ENCODE assay signal across 24 cellular contexts in the genomic region with DNA sequence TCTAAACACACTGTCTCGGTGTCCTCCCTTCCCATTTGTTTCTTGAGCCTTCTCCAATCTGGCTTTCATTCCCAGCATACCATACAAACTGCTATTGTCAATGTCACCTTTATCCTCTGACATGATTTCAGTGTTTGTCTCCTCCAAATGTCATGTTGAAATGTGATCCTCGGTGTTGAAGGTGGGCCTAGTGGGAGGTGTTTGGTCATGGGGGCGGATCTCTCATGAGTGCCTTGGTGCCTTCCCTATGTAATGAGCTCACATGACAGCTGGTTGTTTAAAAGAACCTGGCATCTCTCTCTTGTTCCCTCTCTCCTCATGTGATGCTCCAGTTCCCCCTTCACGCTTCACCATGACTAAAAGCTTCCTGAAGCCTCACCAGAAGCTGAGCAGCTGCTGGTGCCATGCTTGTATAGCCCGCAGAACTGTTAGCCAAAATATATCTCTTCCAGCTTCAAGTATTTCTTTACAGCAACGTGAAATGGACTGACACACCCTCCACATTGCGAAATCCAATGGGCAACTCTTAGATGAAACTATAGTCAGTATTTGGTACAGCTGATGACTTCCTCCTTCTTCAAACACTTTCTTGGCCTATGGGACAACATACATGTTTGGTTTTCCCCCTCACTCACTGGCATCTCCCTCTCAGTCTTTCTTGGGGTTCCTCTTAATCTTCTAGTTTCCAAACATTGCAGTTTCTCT. TPM values are rescaled to one million over a fixed set of nuclear protein-coding genes. Genes with fewer than 3 reads are reported as not detected.
DNase-seq lines count a peak whose midpoint lies in the region; ATAC-seq, FAIRE-seq and TF ChIP-seq lines count a peak whose summit lies in the region.
"Had no signal": no experiment of that assay in that cellular context is flagged by ENCODE, and none has a peak within 500 bp of the region (broad histone marks: within the 10 kb centered on the region; RNA-seq: fewer than 3 reads in every experiment).

No MANE protein-coding gene starts in this region.

- H4K91ac ChIP-seq in H1 (replicated peaks; ENCODE audit: insufficient read length, low read length), result no peak overlapping the region

- FAIRE-seq in H1 (lab: Jason Lieb, UNC) (peak; percentile 66), small intestine (lab: Jason Lieb, UNC) (no peak)
- FAIRE-seq: urothelium cell line had no signal

- H3K27me3 ChIP-seq in H1 (replicated peaks in 1 of 4; ENCODE audit: control insufficient read depth in 3 of 4, extremely low read depth in 1 of 4, insufficient read depth in 3 of 4, low read length in 3 of 4) (no peaks in the 10 kb centered on the region), small intestine (ENCODE audit: control insufficient read depth in 2 of 2, insufficient read depth in 2 of 2, low read length in 2 of 2) (no peaks in the 10 kb centered on the region), tibial artery (no peaks in the 10 kb centered on the region)
- H3K27me3 ChIP-seq: stomach had no signal

- no peak overlapping the region for H3K18ac ChIP-seq in H1 (ENCODE audit: extremely low read depth, low read length)

- TF ChIP-seq EP300 in H1 (IDR thresholded peaks at IDR 0.05; ENCODE audit: borderline replicate concordance in 1 of 2, low read depth in 2 of 2, low read length in 2 of 2), result no peak

- no peak overlapping the region for H3K4me3 ChIP-seq in NB4 (ENCODE audit: low read depth, low read length)
- H3K4me3 ChIP-seq in H1 (ENCODE audit: extremely low read depth in 1 of 4, insufficient read depth in 2 of 4, low read depth in 3 of 4, low read length in 4 of 4), result no peak overlapping the region
- H3K4me3 ChIP-seq in small intestine (ENCODE audit: low read depth in 1 of 2, low read length in 2 of 2), result no peak overlapping the region
- no peak overlapping the region for H3K4me3 ChIP-seq in tibial artery
- H3K4me3 ChIP-seq: HAP-1, SK-N-MC, skin epidermis, stomach had no signal

- ATAC-seq in Right ventricle myocardium inferior (peak; percentile 56), GM18519 (IDR thresholded peaks at IDR 0.05; ENCODE audit: low FRiP score, unreplicated experiment) (no peak)

- POLR2A ChIA-PET in H1 (lab: Charles Lee; ENCODE audit: partially characterized antibody), result no interaction called here

- H3K4me1 ChIP-seq in H1 (replicated peaks in 1 of 4; ENCODE audit: control insufficient read depth in 3 of 4, insufficient read depth in 4 of 4, low read length in 3 of 4) (no peaks in the 10 kb centered on the region; a peak in 1 of 7 replicates), small intestine (ENCODE audit: control insufficient read depth in 2 of 2, insufficient read depth in 1 of 2, low read depth in 1 of 2, low read length in 1 of 2) (no peaks in the 10 kb centered on the region), tibial artery (peaks cover 0 to 7% (median 0%) of the 10 kb centered on the region in 4 donors)

- intact Hi-C loops in Right ventricle myocardium inferior (cut with DNase I), result no loop called here
- intact Hi-C loops in cardiac septum (cut with DNase I), result loop anchor here (10.0 kb wide), 1 partner anchor 141 kb away; no protein-coding TSS in a partner anchor
- intact Hi-C loops in head of caudate nucleus (cut with DNase I), result loop anchor here (10.0 kb wide), 1 partner anchor 701 kb away; no protein-coding TSS in a partner anchor
- intact Hi-C loops in tibial artery (cut with DNase I; ENCODE audit: low total_unique reads), result loop anchor here (10.0 kb wide), 3 partner anchors 151 to 701 kb away; no protein-coding TSS in a partner anchor

- H2AFZ ChIP-seq in H1 (ENCODE audit: low read length), result no peak overlapping the region

- H3K14ac ChIP-seq in H1 (ENCODE audit: insufficient read length), result no peak overlapping the region

- H2BK120ac ChIP-seq in H1 (replicated peaks; ENCODE audit: low read depth, low read length), result no peak overlapping the region

- TF ChIP-seq RAD21 in H1 (IDR thresholded peaks at IDR 0.05 in 1 of 2, conservative IDR thresholded peaks at IDR 0.05 in 1 of 2; ENCODE audit: low read depth in 2 of 2, low read length in 2 of 2), result no peak

- TF ChIP-seq POLR2A in NB4 (IDR thresholded peaks at IDR 0.05; ENCODE audit: extremely low read depth, insufficient read length) (no peak), H1 (IDR thresholded peaks at IDR 0.05; ENCODE audit: control extremely low read depth in 1 of 2, low read depth in 2 of 2, low read length in 2 of 2) (no peak)

- no peak overlapping the region for H3K4ac ChIP-seq in H1 (replicated peaks; ENCODE audit: insufficient read length, low read depth, low read length)

- H3K79me1 ChIP-seq in H1 (ENCODE audit: low read depth, low read length), result no peaks in the 10 kb centered on the region

- TF ChIP-seq CTCF in NB4 (IDR thresholded peaks at IDR 0.05; ENCODE audit: low read depth, low read length) (no peak), H1 (IDR thresholded peaks at IDR 0.05; ENCODE audit: control extremely low read depth in 1 of 3, insufficient read depth in 1 of 3, low read depth in 1 of 3, low read length in 3 of 3) (no peak), tibial artery (IDR thresholded peaks at IDR 0.05) (no peak)

- no peaks in the 10 kb centered on the region for H3K79me2 ChIP-seq in H1 (ENCODE audit: control insufficient read depth in 1 of 2, insufficient read depth in 2 of 2, low read length in 2 of 2)

- WGBS in H1 (ENCODE audit: extremely low coverage in 1 of 2, insufficient coverage in 1 of 2, insufficient read length in 1 of 2, insufficient replicate concordance in 2 of 2, low coverage in 1 of 2, low lambda C conversion rate in 2 of 2, missing lambda C conversion rate in 1 of 2), 2 experiments, result 85% methylated on average over 7 of the region's 7 CpGs; no CpG with 5 or more reads in 1 of the 2 experiments
- whole genome bisulfite sequencing in small intestine, 3 donors, result 81 to 87% (median 83%) methylated on average over 7 of the region's 7 CpGs

- H2BK12ac ChIP-seq in H1 (ENCODE audit: low read depth, low read length), result no peak overlapping the region

- no peak overlapping the region for H2BK5ac ChIP-seq in H1 (ENCODE audit: low read depth, low read length)

- H3K9me3 ChIP-seq in H1 (ENCODE audit: insufficient read depth in 2 of 2, low read depth in 1 of 2, low read length in 1 of 2) (no peaks in the 10 kb centered on the region), small intestine (ENCODE audit: control insufficient read depth, low read depth) (no peaks in the 10 kb centered on the region), tibial artery (no peaks in the 10 kb centered on the region)
- H3K9me3 ChIP-seq: HAP-1, stomach had no signal

- H3K23me2 ChIP-seq in H1 (ENCODE audit: low read depth, low read length), result no peaks in the 10 kb centered on the region

- no peak overlapping the region for H3K56ac ChIP-seq in H1 (replicated peaks; ENCODE audit: insufficient read length, low read depth, low read length)

- no peak overlapping the region for H2BK20ac ChIP-seq in H1 (ENCODE audit: low read length)

- no peak overlapping the region for H2BK15ac ChIP-seq in H1 (ENCODE audit: low read length)

- no peak overlapping the region for H3K27ac ChIP-seq in H1 (ENCODE audit: low read depth, low read length)
- no peak overlapping the region for H3K27ac ChIP-seq in small intestine (ENCODE audit: low read depth in 1 of 2, low read length in 1 of 2)
- no peak overlapping the region for H3K27ac ChIP-seq in tibial artery
- H3K27ac ChIP-seq: SK-N-MC, skin epidermis, stomach had no signal

- no peak overlapping the region for H3K4me2 ChIP-seq in H1 (ENCODE audit: insufficient read depth in 1 of 2, low read depth in 2 of 2, low read length in 2 of 2)

- CTCF ChIA-PET in H1 (lab: Charles Lee; ENCODE audit: partially characterized antibody), result interaction anchor here (0.7 to 1.9 kb wide), 5 partner anchors 8 to 40 kb away, joined by 3 to 5 read pairs (median 3); a partner anchor contains a TSS

- no peak overlapping the region for H3K9ac ChIP-seq in H1 (replicated peaks in 1 of 4; ENCODE audit: extremely low read depth in 1 of 4, low read depth in 3 of 4, low read length in 3 of 4)

- no peak overlapping the region for H3K23ac ChIP-seq in H1 (ENCODE audit: insufficient read length)

- no peak overlapping the region for H2AK5ac ChIP-seq in H1 (ENCODE audit: low read depth, low read length)

- DNase-seq in Right ventricle myocardium inferior (ENCODE audit: missing footprints) (no peak), cardiac septum (ENCODE audit: low spot score) (no peak), NB4 (ENCODE audit: low read depth) (peak; percentile 77), H1 (ENCODE audit: low read depth in 1 of 2, low spot score in 2 of 2) (no peak), small intestine (peak; percentile 11), head of caudate nucleus (no peak), tibial artery (no peak)
- DNase-seq: activated CD4-positive, alpha-beta T cell treated with anti-CD3 and anti-CD28 coated beads for 1 hour; activated naive CD8-positive, alpha-beta T cell treated with anti-CD3 and anti-CD28 coated beads, Interleukin-2, amount 10 ng/mL, durations not matched to agents 7 days and 5 days; CD4-positive, CD25-positive, alpha-beta regulatory T cell; cortex of kidney; foreskin melanocyte; GDM1; NCI-H187; NCI-H524 treated with DMSO at 0.1 percent for 48 hours; stimulated activated CD4-positive, alpha-beta T cell treated with anti-CD3 and anti-CD28 coated beads, Interleukin-4, amount 100 ng/mL, for 1 hour; stomach; T-helper 9 cell had no signal

- no peak overlapping the region for H4K5ac ChIP-seq in H1 (ENCODE audit: insufficient read length, low read depth, low read length)

- H4K20me1 ChIP-seq in H1 (replicated peaks in 1 of 2; ENCODE audit: control insufficient read depth in 1 of 2, insufficient read depth in 2 of 2, low read length in 2 of 2), result no peaks in the 10 kb centered on the region

- H4K8ac ChIP-seq in H1 (ENCODE audit: extremely low read depth, insufficient read depth, low read length), result no peak overlapping the region

- no peaks in the 10 kb centered on the region for H3K36me3 ChIP-seq in H1 (ENCODE audit: control insufficient read depth in 2 of 4, insufficient read depth in 4 of 4, low read length in 3 of 4)
- no peaks in the 10 kb centered on the region for H3K36me3 ChIP-seq in small intestine (ENCODE audit: control insufficient read depth in 2 of 2, insufficient read depth in 2 of 2, low read length in 2 of 2)
- H3K36me3 ChIP-seq in tibial artery, result no peaks in the 10 kb centered on the region
- H3K36me3 ChIP-seq: HAP-1, stomach had no signal

RNA-seq across cellular contexts. Expression of a gene that starts 27.8 kb away (rescaled TPM):
- total RNA-seq in Right ventricle myocardium inferior, result 20.6 TPM
- total RNA-seq in cardiac septum, result 10.4 TPM
- 7.5 TPM in 2 replicates for total RNA-seq in H1 (2021; fragmentation: NEBNext Ultra II Directional; extraction: Animal tissue kit (Norgen Biotek cat#: 25700))
- polyA plus RNA-seq in H1 (2011; rRNA removed), result 10.1 and 12.7 TPM in 2 replicates
- polyA plus RNA-seq in H1 (2011; cell fraction: cytosol; rRNA removed), result 13.1 TPM
- 9.1 TPM for polyA plus RNA-seq in H1 (2011; cell fraction: nucleus; rRNA removed)
- 8.0 to 10.0 TPM (median 9.0 TPM) in 4 replicates for polyA plus RNA-seq in H1 (2012, experiment 1 of 2)
- 2.7 TPM for polyA plus RNA-seq in H1 (2012, experiment 2 of 2)
- polyA plus RNA-seq in H1 (2013, experiment 1 of 2), result 4.9 TPM
- polyA plus RNA-seq in H1 (2013, experiment 2 of 2), result 4.9 TPM
- 7.9 and 14.1 TPM in 2 replicates for polyA minus RNA-seq in H1 (2011; rRNA and poly(A)+ RNA removed)
- 4.3 TPM for polyA minus RNA-seq in H1 (2011; cell fraction: cytosol; rRNA and poly(A)+ RNA removed)
- 27.8 TPM for polyA minus RNA-seq in H1 (2011; cell fraction: nucleus; rRNA and poly(A)+ RNA removed)
- polyA plus RNA-seq in small intestine, result 10 to 100 TPM in 2 of 3 donors, 1 to 10 TPM in 1; 8.6 to 14.8 (median 10.9) TPM

RNA-seq across cellular contexts. Expression of a gene that starts 31.2 kb away (rescaled TPM):
- total RNA-seq in Right ventricle myocardium inferior (not detected), cardiac septum (not detected)
- not detected in 2 replicates for total RNA-seq in H1 (2021; fragmentation: NEBNext Ultra II Directional; extraction: Animal tissue kit (Norgen Biotek cat#: 25700))
- polyA plus RNA-seq in H1 (2011; rRNA removed) (not detected in 2 replicates), small intestine (under 1 TPM in 1 of 3 donors, not detected in 2; 0.31 TPM)
- not detected for polyA plus RNA-seq in H1 (2011; cell fraction: cytosol; rRNA removed)
- polyA plus RNA-seq in H1 (2011; cell fraction: nucleus; rRNA removed), result not detected
- not detected in 4 replicates for polyA plus RNA-seq in H1 (2012, experiment 1 of 2)
- polyA plus RNA-seq in H1 (2012, experiment 2 of 2), result not detected
- polyA plus RNA-seq in H1 (2013, experiment 1 of 2), result not detected
- not detected for polyA plus RNA-seq in H1 (2013, experiment 2 of 2)
- 0.15 TPM in 1 of 2 replicates, not detected in the other for polyA minus RNA-seq in H1 (2011; rRNA and poly(A)+ RNA removed)
- polyA minus RNA-seq in H1 (2011; cell fraction: cytosol; rRNA and poly(A)+ RNA removed), result not detected
- 0.30 TPM for polyA minus RNA-seq in H1 (2011; cell fraction: nucleus; rRNA and poly(A)+ RNA removed)
- total RNA-seq: activated T-helper 2 cell treated with anti-CD3 and anti-CD28 coated beads, Interferon-gamma antibody, Interleukin-2, Interleukin-4, amounts not matched to agents 10 μg/mL and 5 μg/mL and 100 μg/mL, durations not matched to agents 14 hours and 24 hours and 36 hours; CD4-positive, CD25-positive, alpha-beta regulatory T cell had no signal
- polyA plus RNA-seq: CD4-positive, CD25-positive, alpha-beta regulatory T cell had no signal

Comparison
In these comparisons a context has a peak if more than half of its experiments do, and no peak if none do; other contexts are left out.
1. DNase-seq: peak in NB4 (single experiment) and small intestine (single experiment); none in Right ventricle myocardium inferior (single experiment), cardiac septum (single experiment), H1 (0 of 2), head of caudate nucleus (0 of 42) and tibial artery (0 of 2).